ENCODE assay signal across 1 cellular context in the genomic region with DNA sequence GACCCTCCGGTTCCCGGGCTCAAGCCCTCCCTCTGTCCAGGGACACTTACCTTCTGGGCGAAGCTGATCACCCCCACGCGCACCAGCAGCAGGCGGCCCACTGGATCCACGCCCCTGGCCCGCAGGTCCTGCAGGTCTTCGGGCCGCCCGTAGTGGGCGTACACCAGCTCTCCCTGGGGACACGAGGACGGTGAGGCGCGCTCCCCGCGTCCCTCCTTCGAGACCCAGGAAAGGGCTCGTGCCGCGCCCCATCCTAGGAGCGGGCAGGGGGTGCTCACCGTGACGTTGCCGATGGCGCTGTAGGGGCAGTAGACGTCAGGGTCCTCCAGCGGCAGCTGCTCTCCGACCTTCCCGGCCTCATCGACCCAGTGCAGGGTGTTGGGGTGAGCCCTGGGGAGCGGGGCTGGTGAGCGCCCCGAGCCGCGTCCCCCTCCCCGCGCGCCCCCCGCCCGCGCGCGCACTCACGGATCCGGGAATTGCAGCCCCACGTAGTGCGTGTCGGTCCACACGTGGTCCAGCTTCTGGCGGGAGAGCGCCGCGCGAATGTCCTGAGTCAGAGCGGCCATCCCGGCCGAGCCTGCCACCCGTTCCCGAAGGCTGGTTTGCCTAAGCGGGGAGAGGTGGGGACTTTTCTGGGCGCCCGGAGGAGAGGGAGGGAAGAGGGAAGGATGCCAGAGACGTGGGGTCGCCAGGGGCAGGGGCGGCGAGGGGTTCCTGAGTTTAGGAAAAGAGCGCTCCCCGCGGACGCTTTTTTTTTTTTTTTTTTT.
TF ChIP-seq lines count a peak whose summit lies in the region.

No MANE protein-coding gene starts in this region.

TF ChIP-seq in GM23338, 12 proteins besides CTCF, POLR2A, EP300 and RAD21:
- TF ChIP-seq, protein P1, sequence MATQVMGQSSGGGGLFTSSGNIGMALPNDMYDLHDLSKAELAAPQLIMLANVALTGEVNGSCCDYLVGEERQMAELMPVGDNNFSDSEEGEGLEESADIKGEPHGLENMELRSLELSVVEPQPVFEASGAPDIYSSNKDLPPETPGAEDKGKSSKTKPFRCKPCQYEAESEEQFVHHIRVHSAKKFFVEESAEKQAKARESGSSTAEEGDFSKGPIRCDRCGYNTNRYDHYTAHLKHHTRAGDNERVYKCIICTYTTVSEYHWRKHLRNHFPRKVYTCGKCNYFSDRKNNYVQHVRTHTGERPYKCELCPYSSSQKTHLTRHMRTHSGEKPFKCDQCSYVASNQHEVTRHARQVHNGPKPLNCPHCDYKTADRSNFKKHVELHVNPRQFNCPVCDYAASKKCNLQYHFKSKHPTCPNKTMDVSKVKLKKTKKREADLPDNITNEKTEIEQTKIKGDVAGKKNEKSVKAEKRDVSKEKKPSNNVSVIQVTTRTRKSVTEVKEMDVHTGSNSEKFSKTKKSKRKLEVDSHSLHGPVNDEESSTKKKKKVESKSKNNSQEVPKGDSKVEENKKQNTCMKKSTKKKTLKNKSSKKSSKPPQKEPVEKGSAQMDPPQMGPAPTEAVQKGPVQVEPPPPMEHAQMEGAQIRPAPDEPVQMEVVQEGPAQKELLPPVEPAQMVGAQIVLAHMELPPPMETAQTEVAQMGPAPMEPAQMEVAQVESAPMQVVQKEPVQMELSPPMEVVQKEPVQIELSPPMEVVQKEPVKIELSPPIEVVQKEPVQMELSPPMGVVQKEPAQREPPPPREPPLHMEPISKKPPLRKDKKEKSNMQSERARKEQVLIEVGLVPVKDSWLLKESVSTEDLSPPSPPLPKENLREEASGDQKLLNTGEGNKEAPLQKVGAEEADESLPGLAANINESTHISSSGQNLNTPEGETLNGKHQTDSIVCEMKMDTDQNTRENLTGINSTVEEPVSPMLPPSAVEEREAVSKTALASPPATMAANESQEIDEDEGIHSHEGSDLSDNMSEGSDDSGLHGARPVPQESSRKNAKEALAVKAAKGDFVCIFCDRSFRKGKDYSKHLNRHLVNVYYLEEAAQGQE (IDR thresholded peaks at IDR 0.05; ENCODE audit: unreplicated experiment) = no peak
- TF ChIP-seq POLR2AphosphoS5 (IDR thresholded peaks at IDR 0.05; ENCODE audit: low read depth) (peak; percentile 66), CREB1 (CRISPR knock-in tag; IDR thresholded peaks at IDR 0.05; ENCODE audit: low read depth) (peak; percentile 61), EZH2phosphoT487 (IDR thresholded peaks at IDR 0.05; ENCODE audit: unreplicated experiment) (no peak), NANOG (IDR thresholded peaks at IDR 0.05; ENCODE audit: borderline replicate concordance) (no peak)
